Comparison of ENCODE assay signal across 14 cellular contexts in genomic region chr1:3656450-3657095, GRCh38. TPM values are rescaled to one million over a fixed set of nuclear protein-coding genes. Genes with fewer than 3 reads are reported as not detected.
A peak's percentile ranks its signal among the peaks of the same experiment; 100 is the strongest.
DNase-seq lines count a peak whose midpoint lies in the region; ATAC-seq, FAIRE-seq and TF ChIP-seq lines count a peak whose summit lies in the region.
"Had no signal": no experiment of that assay in that cellular context is flagged by ENCODE, and none has a peak within 500 bp of the region (broad histone marks: within the 10 kb centered on the region; RNA-seq: fewer than 3 reads in every experiment).

No MANE protein-coding gene starts in this region.

- H3K36me3 ChIP-seq in right lobe of liver (no peaks in the 10 kb centered on the region), HepG2 (replicated peaks in 1 of 2; ENCODE audit: control insufficient read depth in 1 of 2, insufficient read depth in 2 of 2, low read length in 2 of 2) (no peaks in the 10 kb centered on the region), esophagus squamous epithelium (no peaks in the 10 kb centered on the region)
- no peaks in the 10 kb centered on the region for H3K36me3 ChIP-seq in CD4-positive, alpha-beta memory T cell (ENCODE audit: insufficient read depth, low read length)
- H3K36me3 ChIP-seq: thoracic aorta had no signal

- H3K36me3 Mint-ChIP-seq in CD4-positive, alpha-beta memory T cell: no peaks in the 10 kb centered on the region
- H3K36me3 Mint-ChIP-seq: naive thymus-derived CD8-positive, alpha-beta T cell had no signal

- no peak for TF ChIP-seq CTCF in right lobe of liver (IDR thresholded peaks at IDR 0.05)
- no peak for TF ChIP-seq CTCF in HepG2 (CRISPR knock-in tag; IDR thresholded peaks at IDR 0.05)
- TF ChIP-seq CTCF in esophagus squamous epithelium (IDR thresholded peaks at IDR 0.05): no peak

- H2AFZ ChIP-seq in HepG2 (ENCODE audit: low read length): no peak overlapping the region

- TF ChIP-seq RAD21 in HepG2 (CRISPR knock-in tag; IDR thresholded peaks at IDR 0.05): no peak

- in situ Hi-C loops in HepG2 (cut with HindIII; ENCODE audit: extremely low pct_ligation_motif_present, low pct_unique_long_range_greater_than_20kb): no loop called here

- no peak overlapping the region for H3K4me3 Mint-ChIP-seq in stimulated activated naive CD8-positive, alpha-beta T cell treated with anti-CD3 and anti-CD28 coated beads, Interleukin-15, amount 100 ng/mL, for 72 hours
- no peak overlapping the region for H3K4me3 Mint-ChIP-seq in CD4-positive, alpha-beta memory T cell
- H3K4me3 Mint-ChIP-seq: naive thymus-derived CD8-positive, alpha-beta T cell had no signal

- TF ChIP-seq EP300 in HepG2 (IDR thresholded peaks at IDR 0.05; ENCODE audit: low read depth in 2 of 2, low read length in 2 of 2) (no peak), HepG2 (CRISPR knock-in tag; IDR thresholded peaks at IDR 0.05; ENCODE audit: borderline replicate concordance) (no peak)

- H3K4me3 ChIP-seq in right lobe of liver: no peak overlapping the region
- H3K4me3 ChIP-seq in HepG2 (replicated peaks in 1 of 3; ENCODE audit: insufficient read depth in 1 of 3, low read depth in 2 of 3, low read length in 3 of 3): no peak overlapping the region
- H3K4me3 ChIP-seq in esophagus squamous epithelium: no peak overlapping the region
- H3K4me3 ChIP-seq in CD4-positive, alpha-beta memory T cell (ENCODE audit: low read length in 2 of 2): no peak overlapping the region
- H3K4me3 ChIP-seq: dorsolateral prefrontal cortex, SK-N-MC, thoracic aorta had no signal

- H3K27me3 ChIP-seq in right lobe of liver: peaks cover 0 to 20% of the 10 kb centered on the region in 2 donors
- H3K27me3 ChIP-seq in HepG2 (ENCODE audit: control insufficient read depth in 1 of 2, insufficient read depth in 2 of 2, low read length in 2 of 2): peaks cover 2 to 6% of the 10 kb centered on the region in 2 experiments; a peak in 2 of 5 replicates
- H3K27me3 ChIP-seq in esophagus squamous epithelium: peaks cover 0 to 67% (median 9%) of the 10 kb centered on the region in 4 donors
- peaks cover 3% of the 10 kb centered on the region for H3K27me3 ChIP-seq in CD4-positive, alpha-beta memory T cell (ENCODE audit: insufficient read depth, low read length)

- peaks cover 33% of the 10 kb centered on the region for H3K4me1 Mint-ChIP-seq in stimulated activated naive CD8-positive, alpha-beta T cell treated with anti-CD3 and anti-CD28 coated beads, Interleukin-15, amount 100 ng/mL, for 72 hours
- H3K4me1 Mint-ChIP-seq in CD4-positive, alpha-beta memory T cell: peaks cover 0 to 6% (median under 1%) of the 10 kb centered on the region in 4 donors

- H3K27ac Mint-ChIP-seq in stimulated activated naive CD8-positive, alpha-beta T cell treated with anti-CD3 and anti-CD28 coated beads, Interleukin-15, amount 100 ng/mL, for 72 hours: no peak overlapping the region
- no peak overlapping the region for H3K27ac Mint-ChIP-seq in CD4-positive, alpha-beta memory T cell
- H3K27ac Mint-ChIP-seq: naive thymus-derived CD8-positive, alpha-beta T cell had no signal

- H3K9ac ChIP-seq in HepG2 (ENCODE audit: insufficient read depth, low read depth, low read length): no peak overlapping the region

- H3K9me3 ChIP-seq in right lobe of liver: no peaks in the 10 kb centered on the region
- no peaks in the 10 kb centered on the region for H3K9me3 ChIP-seq in HepG2 (ENCODE audit: low read length)
- H3K9me3 ChIP-seq in esophagus squamous epithelium: no peaks in the 10 kb centered on the region
- no peaks in the 10 kb centered on the region for H3K9me3 ChIP-seq in CD4-positive, alpha-beta memory T cell (ENCODE audit: control insufficient read depth in 1 of 2, low read length in 2 of 2)
- H3K9me3 ChIP-seq: thoracic aorta had no signal

- no peak for TF ChIP-seq POLR2A in right lobe of liver (IDR thresholded peaks at IDR 0.05)
- no peak for TF ChIP-seq POLR2A in HepG2 (IDR thresholded peaks at IDR 0.05; ENCODE audit: insufficient read depth in 1 of 2, low read depth in 2 of 2, low read length in 2 of 2)
- TF ChIP-seq POLR2A in esophagus squamous epithelium (IDR thresholded peaks at IDR 0.05): no peak

- H3K27me3 Mint-ChIP-seq in stimulated activated naive CD8-positive, alpha-beta T cell treated with anti-CD3 and anti-CD28 coated beads, Interleukin-15, amount 100 ng/mL, for 72 hours: peaks cover 72% of the 10 kb centered on the region
- peaks cover 30 to 33% of the 10 kb centered on the region in 2 donors for H3K27me3 Mint-ChIP-seq in CD4-positive, alpha-beta memory T cell

- H3K27ac ChIP-seq in right lobe of liver (no peak overlapping the region), HepG2 (ENCODE audit: extremely low read length, insufficient read depth, low read length) (no peak overlapping the region), esophagus squamous epithelium (no peak overlapping the region)
- no peak overlapping the region for H3K27ac ChIP-seq in CD4-positive, alpha-beta memory T cell (ENCODE audit: low read depth, low read length)
- H3K27ac ChIP-seq: dorsolateral prefrontal cortex, SK-N-MC, thoracic aorta had no signal

- H3K4me2 ChIP-seq in HepG2 (ENCODE audit: low read depth, low read length): no peak overlapping the region

- intact Hi-C loops in right lobe of liver (cut with DNase I) (no loop called here), HepG2 (cut with micrococcal nuclease; ENCODE audit: unreplicated experiment) (no loop called here), esophagus squamous epithelium (cut with DNase I) (no loop called here)
- intact Hi-C loops in CD4-positive, alpha-beta memory T cell (cut with micrococcal nuclease): no loop called here

- ATAC-seq in right lobe of liver: no peak
- no peak for ATAC-seq in HepG2
- ATAC-seq in GM21576 (IDR thresholded peaks at IDR 0.05; ENCODE audit: unreplicated experiment): peak; percentile 61
- peak; percentile 63 for ATAC-seq in HG03460 (IDR thresholded peaks at IDR 0.05; ENCODE audit: unreplicated experiment)
- ATAC-seq in stimulated activated naive CD8-positive, alpha-beta T cell treated with anti-CD3 and anti-CD28 coated beads, Interleukin-15, amount 100 ng/mL, for 72 hours: peak; percentile 83
- ATAC-seq: naive thymus-derived CD8-positive, alpha-beta T cell had no signal

- FAIRE-seq in HepG2 (lab: Jason Lieb, UNC): no peak
- no peak for FAIRE-seq in frontal cortex (lab: Jason Lieb, UNC)
- FAIRE-seq: HTR-8/SVneo had no signal

- H3K4me1 ChIP-seq in right lobe of liver: peaks cover 0 to 11% (median 0%) of the 10 kb centered on the region in 4 donors
- peaks cover 12% of the 10 kb centered on the region for H3K4me1 ChIP-seq in HepG2 (ENCODE audit: insufficient read depth, low read length)
- peaks cover 9 to 16% (median 14%) of the 10 kb centered on the region in 3 donors for H3K4me1 ChIP-seq in esophagus squamous epithelium
- H3K4me1 ChIP-seq in CD4-positive, alpha-beta memory T cell (ENCODE audit: insufficient read depth, low read length): peaks cover 3% of the 10 kb centered on the region

- BruUV-seq in HepG2 (replicated peaks; lab: Mats Ljungman, UMichigan): no TSS peak

- H3K79me2 ChIP-seq in HepG2 (ENCODE audit: insufficient read depth, low read length): no peaks in the 10 kb centered on the region

- POLR2A ChIA-PET in HepG2 (lab: Yijun Ruan, JAX): no interaction called here
- POLR2A ChIA-PET in CD4-positive, alpha-beta memory T cell (lab: Charles Lee; ENCODE audit: partially characterized antibody): no interaction called here

- CTCF ChIA-PET in HepG2 (lab: Yijun Ruan, JAX; ENCODE audit: low intra/inter-chr PET ratio, low total read pairs): no interaction called here
- CTCF ChIA-PET in CD4-positive, alpha-beta memory T cell (lab: Charles Lee; ENCODE audit: partially characterized antibody): no interaction called here

- 75% methylated on average over 10 of the region's 13 CpGs for WGBS in right lobe of liver (ENCODE audit: insufficient coverage, low coverage, low lambda C conversion rate, missing lambda C conversion rate)
- 87% methylated on average over 12 of the region's 13 CpGs for WGBS in HepG2 (ENCODE audit: low lambda C conversion rate)
- 83 to 85% methylated on average over 12 to 13 of the region's 13 CpGs for WGBS in esophagus squamous epithelium, 2 donors

- H3K9me3 Mint-ChIP-seq in stimulated activated naive CD8-positive, alpha-beta T cell treated with anti-CD3 and anti-CD28 coated beads, Interleukin-15, amount 100 ng/mL, for 72 hours: no peaks in the 10 kb centered on the region
- no peaks in the 10 kb centered on the region for H3K9me3 Mint-ChIP-seq in CD4-positive, alpha-beta memory T cell
- H3K9me3 Mint-ChIP-seq: naive thymus-derived CD8-positive, alpha-beta T cell had no signal

- DNase-seq in right lobe of liver: peak in 2 of 3 donors; percentile 15 to 22
- DNase-seq in HepG2 (ENCODE audit: low spot score): no peak
- peak in 1 of 2 donors; percentile 37 for DNase-seq in stimulated activated naive CD8-positive, alpha-beta T cell treated with anti-CD3 and anti-CD28 coated beads, Interleukin-15, amount 100 ng/mL, for 72 hours
- no peak for DNase-seq in esophagus squamous epithelium (lab: John Stamatoyannopoulos, UW)
- no peak for DNase-seq in frontal cortex (ENCODE audit: low spot score in 2 of 2)
- DNase-seq in CD4-positive, alpha-beta memory T cell: no peak
- DNase-seq: NCI-H2107 had no signal

- H4K20me1 ChIP-seq in HepG2 (ENCODE audit: insufficient read depth, low read length): no peaks in the 10 kb centered on the region

RNA-seq across cellular contexts. Expression of gene TP73, which starts 4.3 kb away (rescaled TPM):
- total RNA-seq in right lobe of liver: 1 to 10 TPM in 2 of 6 experiments, under 1 TPM in 4; 0.05 to 2.3 (median 0.32) TPM
- 0.69 and 1.1 TPM in 2 replicates for total RNA-seq in HepG2 (2016; rRNA removed; fragmentation: Illumina TruSeq; extraction: Trizol)
- 0.35 and 0.51 TPM in 2 replicates for total RNA-seq in HepG2 (2016; cell fraction: cytosol; rRNA removed; fragmentation: Illumina TruSeq; extraction: Trizol; ENCODE audit: low read depth)
- 0.39 and 1.1 TPM in 2 replicates for total RNA-seq in HepG2 (2016; cell fraction: insoluble cytoplasmic fraction; rRNA removed; fragmentation: Illumina TruSeq; extraction: Trizol)
- 1.3 and 1.4 TPM in 2 replicates for total RNA-seq in HepG2 (2016; cell fraction: membrane; rRNA removed; fragmentation: Illumina TruSeq; extraction: Trizol)
- total RNA-seq in HepG2 (2016; cell fraction: nucleus; rRNA removed; fragmentation: Illumina TruSeq; extraction: Trizol): 1.7 and 2.1 TPM in 2 replicates
- polyA plus RNA-seq in HepG2 (2011; rRNA removed): 0.49 and 0.59 TPM in 2 replicates
- 0.10 and 0.28 TPM in 2 replicates for polyA plus RNA-seq in HepG2 (2011; cell fraction: cytosol; rRNA removed)
- polyA plus RNA-seq in HepG2 (2011; cell fraction: nucleus; rRNA removed): 1.8 and 3.5 TPM in 2 replicates
- polyA plus RNA-seq in HepG2 (2012): 0.37 and 0.74 TPM in 2 replicates
- 0.45 and 0.53 TPM in 2 replicates for polyA plus RNA-seq in HepG2 (2016; cell fraction: cytosol; fragmentation: Illumina TruSeq; extraction: Trizol; ENCODE audit: low read depth)
- 1.5 and 1.9 TPM in 2 replicates for polyA plus RNA-seq in HepG2 (2016; cell fraction: insoluble cytoplasmic fraction; fragmentation: Illumina TruSeq; extraction: Trizol; ENCODE audit: low read depth)
- polyA plus RNA-seq in HepG2 (2016; cell fraction: membrane; fragmentation: Illumina TruSeq; extraction: Trizol; ENCODE audit: low read depth): 0.93 and 1.4 TPM in 2 replicates
- 3.4 and 3.9 TPM in 2 replicates for polyA plus RNA-seq in HepG2 (2016; cell fraction: nucleus; fragmentation: Illumina TruSeq; extraction: Trizol; ENCODE audit: insufficient read depth, low read depth)
- polyA minus RNA-seq in HepG2 (2011; rRNA and poly(A)+ RNA removed; ENCODE audit: low replicate concordance): 0.48 TPM in 1 of 2 replicates, not detected in the other
- polyA minus RNA-seq in HepG2 (2011; cell fraction: cytosol; rRNA and poly(A)+ RNA removed): 0.30 and 0.62 TPM in 2 replicates
- polyA minus RNA-seq in HepG2 (2011; cell fraction: nucleus; rRNA and poly(A)+ RNA removed): 0.99 and 1.2 TPM in 2 replicates
- total RNA-seq in esophagus squamous epithelium: 1 to 10 TPM; 4.9 to 8.8 (median 7.0) TPM
- total RNA-seq in frontal cortex: 0.41 TPM
- under 1 TPM in 1 of 2 experiments, not detected in 1; 0.17 TPM for total RNA-seq in CD4-positive, alpha-beta memory T cell
- polyA plus RNA-seq in CD4-positive, alpha-beta memory T cell: under 1 TPM in 1 of 2 donors, not detected in 1; 0.15 TPM
- total RNA-seq: naive thymus-derived CD8-positive, alpha-beta T cell; thoracic aorta had no signal

RNA-seq across cellular contexts. Expression of gene WRAP73, which starts 6.7 kb away (rescaled TPM):
- 1 to 10 TPM; 5.6 to 9.1 (median 7.1) TPM for total RNA-seq in right lobe of liver
- 18.1 and 21.0 TPM in 2 replicates for total RNA-seq in HepG2 (2016; rRNA removed; fragmentation: Illumina TruSeq; extraction: Trizol)
- total RNA-seq in HepG2 (2016; cell fraction: cytosol; rRNA removed; fragmentation: Illumina TruSeq; extraction: Trizol; ENCODE audit: low read depth): 5.0 and 5.8 TPM in 2 replicates
- 20.2 and 20.3 TPM in 2 replicates for total RNA-seq in HepG2 (2016; cell fraction: insoluble cytoplasmic fraction; rRNA removed; fragmentation: Illumina TruSeq; extraction: Trizol)
- total RNA-seq in HepG2 (2016; cell fraction: membrane; rRNA removed; fragmentation: Illumina TruSeq; extraction: Trizol): 8.8 and 10.8 TPM in 2 replicates
- 14.3 and 17.1 TPM in 2 replicates for total RNA-seq in HepG2 (2016; cell fraction: nucleus; rRNA removed; fragmentation: Illumina TruSeq; extraction: Trizol)
- polyA plus RNA-seq in HepG2 (2011; rRNA removed): 40.4 and 44.1 TPM in 2 replicates
- 27.5 and 35.0 TPM in 2 replicates for polyA plus RNA-seq in HepG2 (2011; cell fraction: cytosol; rRNA removed)
- polyA plus RNA-seq in HepG2 (2011; cell fraction: nucleus; rRNA removed): 78.4 and 79.9 TPM in 2 replicates
- 12.9 and 18.3 TPM in 2 replicates for polyA plus RNA-seq in HepG2 (2012)
- polyA plus RNA-seq in HepG2 (2016; cell fraction: cytosol; fragmentation: Illumina TruSeq; extraction: Trizol; ENCODE audit: low read depth): 5.5 TPM in 2 replicates
- 19.4 and 25.1 TPM in 2 replicates for polyA plus RNA-seq in HepG2 (2016; cell fraction: insoluble cytoplasmic fraction; fragmentation: Illumina TruSeq; extraction: Trizol; ENCODE audit: low read depth)
- polyA plus RNA-seq in HepG2 (2016; cell fraction: membrane; fragmentation: Illumina TruSeq; extraction: Trizol; ENCODE audit: low read depth): 6.3 and 7.2 TPM in 2 replicates
- polyA plus RNA-seq in HepG2 (2016; cell fraction: nucleus; fragmentation: Illumina TruSeq; extraction: Trizol; ENCODE audit: insufficient read depth, low read depth): 41.4 and 53.5 TPM in 2 replicates
- polyA minus RNA-seq in HepG2 (2011; rRNA and poly(A)+ RNA removed; ENCODE audit: low replicate concordance): 43.7 and 46.5 TPM in 2 replicates
- polyA minus RNA-seq in HepG2 (2011; cell fraction: cytosol; rRNA and poly(A)+ RNA removed): 11.9 and 16.4 TPM in 2 replicates
- 18.4 and 19.5 TPM in 2 replicates for polyA minus RNA-seq in HepG2 (2011; cell fraction: nucleus; rRNA and poly(A)+ RNA removed)
- total RNA-seq in esophagus squamous epithelium: 10 to 100 TPM in 2 of 4 donors, 1 to 10 TPM in 2; 7.6 to 17.2 (median 11.8) TPM
- total RNA-seq in frontal cortex: 15.1 TPM
- total RNA-seq in CD4-positive, alpha-beta memory T cell: 10 to 100 TPM; 39.0 to 40.7 TPM
- 10 to 100 TPM; 24.4 to 30.1 TPM for polyA plus RNA-seq in CD4-positive, alpha-beta memory T cell

RNA-seq across cellular contexts. Expression of gene TPRG1L, which starts 31.8 kb away (rescaled TPM):
- total RNA-seq in right lobe of liver (10 to 100 TPM; 42.5 to 54.6 (median 53.4) TPM), HepG2 (2016; rRNA removed; fragmentation: Illumina TruSeq; extraction: Trizol) (21.3 and 31.7 TPM in 2 replicates), esophagus squamous epithelium (10 to 100 TPM; 27.9 to 44.7 (median 33.2) TPM), frontal cortex (23.6 TPM)
- 5.7 and 6.3 TPM in 2 replicates for total RNA-seq in HepG2 (2016; cell fraction: cytosol; rRNA removed; fragmentation: Illumina TruSeq; extraction: Trizol; ENCODE audit: low read depth)
- total RNA-seq in HepG2 (2016; cell fraction: insoluble cytoplasmic fraction; rRNA removed; fragmentation: Illumina TruSeq; extraction: Trizol): 20.0 and 34.6 TPM in 2 replicates
- 26.8 and 28.4 TPM in 2 replicates for total RNA-seq in HepG2 (2016; cell fraction: membrane; rRNA removed; fragmentation: Illumina TruSeq; extraction: Trizol)
- total RNA-seq in HepG2 (2016; cell fraction: nucleus; rRNA removed; fragmentation: Illumina TruSeq; extraction: Trizol): 13.9 and 17.8 TPM in 2 replicates
- polyA plus RNA-seq in HepG2 (2011; rRNA removed): 37.4 and 44.3 TPM in 2 replicates
- 39.8 and 48.5 TPM in 2 replicates for polyA plus RNA-seq in HepG2 (2011; cell fraction: cytosol; rRNA removed)
- polyA plus RNA-seq in HepG2 (2011; cell fraction: nucleus; rRNA removed): 18.5 and 21.7 TPM in 2 replicates
- polyA plus RNA-seq in HepG2 (2012): 32.1 and 36.9 TPM in 2 replicates
- 9.7 and 10.7 TPM in 2 replicates for polyA plus RNA-seq in HepG2 (2016; cell fraction: cytosol; fragmentation: Illumina TruSeq; extraction: Trizol; ENCODE audit: low read depth)
- 66.4 and 67.1 TPM in 2 replicates for polyA plus RNA-seq in HepG2 (2016; cell fraction: insoluble cytoplasmic fraction; fragmentation: Illumina TruSeq; extraction: Trizol; ENCODE audit: low read depth)
- 27.9 and 28.2 TPM in 2 replicates for polyA plus RNA-seq in HepG2 (2016; cell fraction: membrane; fragmentation: Illumina TruSeq; extraction: Trizol; ENCODE audit: low read depth)
- 42.7 TPM in 2 replicates for polyA plus RNA-seq in HepG2 (2016; cell fraction: nucleus; fragmentation: Illumina TruSeq; extraction: Trizol; ENCODE audit: insufficient read depth, low read depth)
- 33.6 and 37.3 TPM in 2 replicates for polyA minus RNA-seq in HepG2 (2011; rRNA and poly(A)+ RNA removed; ENCODE audit: low replicate concordance)
- polyA minus RNA-seq in HepG2 (2011; cell fraction: cytosol; rRNA and poly(A)+ RNA removed): 24.6 and 30.2 TPM in 2 replicates
- polyA minus RNA-seq in HepG2 (2011; cell fraction: nucleus; rRNA and poly(A)+ RNA removed): 8.0 and 10.2 TPM in 2 replicates
- 10 to 100 TPM; 57.9 to 59.5 TPM for total RNA-seq in CD4-positive, alpha-beta memory T cell
- polyA plus RNA-seq in CD4-positive, alpha-beta memory T cell: 10 to 100 TPM; 41.4 to 46.4 TPM

RNA-seq across cellular contexts. Expression of gene MEGF6, which starts 45.3 kb away (rescaled TPM):
- total RNA-seq in right lobe of liver (1 to 10 TPM; 2.2 to 9.6 (median 4.4) TPM), HepG2 (2016; rRNA removed; fragmentation: Illumina TruSeq; extraction: Trizol) (0.76 and 1.9 TPM in 2 replicates), esophagus squamous epithelium (10 to 100 TPM in 3 of 4 donors, 1 to 10 TPM in 1; 8.8 to 27.1 (median 16.8) TPM), frontal cortex (5.3 TPM)
- total RNA-seq in HepG2 (2016; cell fraction: cytosol; rRNA removed; fragmentation: Illumina TruSeq; extraction: Trizol; ENCODE audit: low read depth): 0.18 and 0.61 TPM in 2 replicates
- 0.70 and 2.7 TPM in 2 replicates for total RNA-seq in HepG2 (2016; cell fraction: insoluble cytoplasmic fraction; rRNA removed; fragmentation: Illumina TruSeq; extraction: Trizol)
- total RNA-seq in HepG2 (2016; cell fraction: membrane; rRNA removed; fragmentation: Illumina TruSeq; extraction: Trizol): 0.52 and 0.96 TPM in 2 replicates
- 2.7 and 3.4 TPM in 2 replicates for total RNA-seq in HepG2 (2016; cell fraction: nucleus; rRNA removed; fragmentation: Illumina TruSeq; extraction: Trizol)
- polyA plus RNA-seq in HepG2 (2011; rRNA removed): 1.9 and 3.5 TPM in 2 replicates
- 0.90 and 1.8 TPM in 2 replicates for polyA plus RNA-seq in HepG2 (2011; cell fraction: cytosol; rRNA removed)
- 68.1 and 94.7 TPM in 2 replicates for polyA plus RNA-seq in HepG2 (2011; cell fraction: nucleus; rRNA removed)
- 3.6 and 4.8 TPM in 2 replicates for polyA plus RNA-seq in HepG2 (2012)
- polyA plus RNA-seq in HepG2 (2016; cell fraction: cytosol; fragmentation: Illumina TruSeq; extraction: Trizol; ENCODE audit: low read depth): 0.09 and 0.19 TPM in 2 replicates
- polyA plus RNA-seq in HepG2 (2016; cell fraction: insoluble cytoplasmic fraction; fragmentation: Illumina TruSeq; extraction: Trizol; ENCODE audit: low read depth): 0.80 and 1.3 TPM in 2 replicates
- polyA plus RNA-seq in HepG2 (2016; cell fraction: membrane; fragmentation: Illumina TruSeq; extraction: Trizol; ENCODE audit: low read depth): 0.19 and 0.34 TPM in 2 replicates
- polyA plus RNA-seq in HepG2 (2016; cell fraction: nucleus; fragmentation: Illumina TruSeq; extraction: Trizol; ENCODE audit: insufficient read depth, low read depth): 8.1 and 10.4 TPM in 2 replicates
- 3.5 and 4.6 TPM in 2 replicates for polyA minus RNA-seq in HepG2 (2011; rRNA and poly(A)+ RNA removed; ENCODE audit: low replicate concordance)
- polyA minus RNA-seq in HepG2 (2011; cell fraction: cytosol; rRNA and poly(A)+ RNA removed): 1.7 and 2.4 TPM in 2 replicates
- polyA minus RNA-seq in HepG2 (2011; cell fraction: nucleus; rRNA and poly(A)+ RNA removed): 5.6 and 10.6 TPM in 2 replicates
- 100 to 1,000 TPM; 167 to 168 TPM for total RNA-seq in CD4-positive, alpha-beta memory T cell
- 1 to 10 TPM; 2.4 to 7.1 TPM for polyA plus RNA-seq in CD4-positive, alpha-beta memory T cell

Comparison
In these comparisons a context has a peak if more than half of its experiments do, and no peak if none do; other contexts are left out.
1. DNase-seq: peak in right lobe of liver (2 of 3); none in HepG2 (single experiment), esophagus squamous epithelium (single experiment), frontal cortex (0 of 2) and CD4-positive, alpha-beta memory T cell (0 of 5).
2. ATAC-seq: peak in GM21576 (single experiment), HG03460 (single experiment) and stimulated activated naive CD8-positive, alpha-beta T cell treated with anti-CD3 and anti-CD28 coated beads, Interleukin-15, amount 100 ng/mL, for 72 hours (single experiment); none in right lobe of liver (0 of 4) and HepG2 (single experiment).